Comparison of ENCODE assay signal across 16 cellular contexts in the genomic region with DNA sequence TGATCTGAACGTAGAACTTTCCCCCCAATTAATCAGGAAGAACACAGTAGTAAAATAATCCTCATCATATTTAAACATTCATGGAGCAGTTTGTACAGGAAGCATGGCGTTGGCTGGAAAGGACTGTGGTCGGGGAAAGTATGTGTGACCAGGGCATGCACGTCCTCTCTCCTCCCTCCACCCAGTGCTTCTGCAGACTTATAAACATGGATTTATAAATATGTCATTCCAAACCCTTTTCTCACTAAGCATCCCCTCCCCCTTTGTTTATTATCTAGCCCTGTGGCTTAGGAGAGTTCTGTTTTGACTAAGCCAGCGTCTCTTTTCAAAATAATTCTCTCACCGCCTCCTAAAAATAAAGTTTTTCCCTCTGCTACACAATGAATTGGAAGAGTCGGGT.
DNase-seq lines count a peak whose midpoint lies in the region; ATAC-seq, FAIRE-seq and TF ChIP-seq lines count a peak whose summit lies in the region.
"Had no signal": no experiment of that assay in that cellular context is flagged by ENCODE, and none has a peak within 500 bp of the region (broad histone marks: within the 10 kb centered on the region; RNA-seq: fewer than 3 reads in every experiment).

No MANE protein-coding gene starts in this region.

- CTCF ChIA-PET in A673 (lab: Charles Lee): no interaction called here

- H3K4me1 ChIP-seq in vagina: peaks cover 21% of the 10 kb centered on the region
- no peaks in the 10 kb centered on the region for H3K4me1 ChIP-seq in psoas muscle
- no peaks in the 10 kb centered on the region for H3K4me1 ChIP-seq in A673 (ENCODE audit: insufficient read depth, low read length, poor library complexity, severe bottlenecking)

- POLR2A ChIA-PET in A673 (lab: Charles Lee; ENCODE audit: low non-redundant PET): no interaction called here

- H3K4me1 Mint-ChIP-seq in mesothelial cell of epicardium: peaks cover 10% of the 10 kb centered on the region
- H3K4me1 Mint-ChIP-seq: central memory CD8-positive, alpha-beta T cell had no signal

- DNase-seq in HFF-Myc (ENCODE audit: extremely low read depth, low read depth) (peak; percentile 55), bronchial epithelial cell (ENCODE audit: low read depth) (peak; percentile 1), mesothelial cell of epicardium (ENCODE audit: low spot score in 2 of 2, unreplicated experiment in 2 of 2) (no peak), vagina (ENCODE audit: extremely low spot score in 2 of 2) (no peak), psoas muscle (no peak), GM13976 (ENCODE audit: low spot score) (no peak), A673 (ENCODE audit: low spot score) (no peak), cardiac septum (ENCODE audit: low spot score) (no peak)
- DNase-seq: activated CD4-positive, CD25-positive, alpha-beta regulatory T cell; activated naive CD4-positive, alpha-beta T cell; head of caudate nucleus; left cardiac atrium; NCI-H1105 had no signal

- 57 to 70% (median 59%) methylated on average over 7 of the region's 7 CpGs for WGBS in psoas muscle, 3 donors

- no peak for ATAC-seq in psoas muscle

- H3K27me3 Mint-ChIP-seq in mesothelial cell of epicardium (ENCODE audit: low read depth): no peaks in the 10 kb centered on the region

- FAIRE-seq in bronchial epithelial cell (lab: Jason Lieb, UNC): no peak
- FAIRE-seq: endometrium had no signal

- no peaks in the 10 kb centered on the region for H3K9me3 ChIP-seq in vagina
- no peaks in the 10 kb centered on the region for H3K9me3 ChIP-seq in psoas muscle
- no peaks in the 10 kb centered on the region for H3K9me3 ChIP-seq in A673 (ENCODE audit: low read depth, low read length, poor library complexity, severe bottlenecking)

- H3K4me3 ChIP-seq in HFF-Myc (replicated peaks; ENCODE audit: low read depth, low read length) (no peak overlapping the region), bronchial epithelial cell (ENCODE audit: low read depth, low read length) (no peak overlapping the region), vagina (no peak overlapping the region), psoas muscle (no peak overlapping the region), A673 (ENCODE audit: low read depth, low read length, poor library complexity, severe bottlenecking) (no peak overlapping the region)

- no peak overlapping the region for H3K4me3 Mint-ChIP-seq in mesothelial cell of epicardium
- H3K4me3 Mint-ChIP-seq: central memory CD8-positive, alpha-beta T cell; IgD-negative memory B cell had no signal

- in situ Hi-C loops in GM13976 (cut with MboI; ENCODE audit: low sequenced_read_pairs, unreplicated experiment): no loop called here

- H3K27ac ChIP-seq in vagina: peak overlapping the region; percentile 42
- no peak overlapping the region for H3K27ac ChIP-seq in psoas muscle
- H3K27ac ChIP-seq in A673 (ENCODE audit: low read depth, low read length, poor library complexity, severe bottlenecking): no peak overlapping the region

- TF ChIP-seq POLR2A in vagina (IDR thresholded peaks at IDR 0.05): no peak

- no peaks in the 10 kb centered on the region for H3K9me3 Mint-ChIP-seq in mesothelial cell of epicardium
- H3K9me3 Mint-ChIP-seq: central memory CD8-positive, alpha-beta T cell; IgD-negative memory B cell had no signal

- H3K36me3 Mint-ChIP-seq in mesothelial cell of epicardium: no peaks in the 10 kb centered on the region
- H3K36me3 Mint-ChIP-seq: IgD-negative memory B cell had no signal

- no peaks in the 10 kb centered on the region for H3K36me3 ChIP-seq in bronchial epithelial cell (ENCODE audit: control insufficient read depth, insufficient read depth, low read length)
- no peaks in the 10 kb centered on the region for H3K36me3 ChIP-seq in vagina
- no peaks in the 10 kb centered on the region for H3K36me3 ChIP-seq in psoas muscle (ENCODE audit: insufficient read depth in 1 of 2, low read depth in 1 of 2)
- no peaks in the 10 kb centered on the region for H3K36me3 ChIP-seq in A673 (ENCODE audit: insufficient read depth, low read length, poor library complexity, severe bottlenecking)

- intact Hi-C loops in vagina (cut with DNase I) (no loop called here), psoas muscle (cut with DNase I) (no loop called here), A673 (cut with micrococcal nuclease; ENCODE audit: unreplicated experiment) (no loop called here), cardiac septum (cut with DNase I) (no loop called here)

- BruUV-seq in A673 (replicated peaks; lab: Mats Ljungman, UMichigan): no TSS peak

- TF ChIP-seq CTCF in HFF-Myc (IDR thresholded peaks at IDR 0.05; ENCODE audit: low read depth, low read length, missing control alignments): no peak
- TF ChIP-seq CTCF in bronchial epithelial cell (IDR thresholded peaks at IDR 0.05; ENCODE audit: insufficient read depth, low read length, severe bottlenecking): no peak
- no peak for TF ChIP-seq CTCF in mesothelial cell of epicardium (IDR thresholded peaks at IDR 0.05; ENCODE audit: unreplicated experiment)
- TF ChIP-seq CTCF in vagina (IDR thresholded peaks at IDR 0.05): no peak
- TF ChIP-seq CTCF in psoas muscle (IDR thresholded peaks at IDR 0.05): no peak
- no peak for TF ChIP-seq CTCF in GM13976 (IDR thresholded peaks at IDR 0.05; ENCODE audit: borderline replicate concordance, control extremely low read depth, extremely low read depth, insufficient read depth, missing control alignments)
- TF ChIP-seq CTCF in A673 (conservative IDR thresholded peaks at IDR 0.05; ENCODE audit: low read depth, low read length): no peak

- H3K27me3 ChIP-seq in bronchial epithelial cell (ENCODE audit: control insufficient read depth, insufficient read depth, low read length) (no peaks in the 10 kb centered on the region), vagina (no peaks in the 10 kb centered on the region), psoas muscle (ENCODE audit: insufficient read depth in 3 of 3, low read length in 2 of 3) (no peaks in the 10 kb centered on the region), A673 (replicated peaks; ENCODE audit: insufficient read depth, low read depth, low read length, poor library complexity) (peaks cover 14% of the 10 kb centered on the region)

- H3K27ac Mint-ChIP-seq in mesothelial cell of epicardium: peak overlapping the region; percentile 59
- H3K27ac Mint-ChIP-seq: IgD-negative memory B cell had no signal

Comparison
In these comparisons a context has a peak if more than half of its experiments do, and no peak if none do; other contexts are left out.
1. DNase-seq: peak in HFF-Myc (single experiment) and bronchial epithelial cell (single experiment); none in mesothelial cell of epicardium (0 of 2), vagina (0 of 2), psoas muscle (0 of 2), GM13976 (single experiment), A673 (single experiment) and cardiac septum (single experiment).